ENCODE assay signal across 30 cellular contexts in genomic region chr9:20262611-20263010, GRCh38.
"Had no signal": no experiment of that assay in that cellular context is flagged by ENCODE, and none has a peak within 500 bp of the region (broad histone marks: within the 10 kb centered on the region; RNA-seq: fewer than 3 reads in every experiment).

No MANE protein-coding gene starts in this region.

- H3K9me3 ChIP-seq: colonic mucosa, esophagus squamous epithelium, gastroesophageal sphincter, heart right ventricle had no signal

- H3K27ac Mint-ChIP-seq: activated CD4-positive, alpha-beta memory T cell treated with anti-CD3 and anti-CD28 coated beads for 36 hours; activated CD4-positive, alpha-beta T cell treated with anti-CD3 and anti-CD28 coated beads for 36 hours; activated CD4-positive, alpha-beta T cell treated with anti-CD3 and anti-CD28 coated beads, Interleukin-2, amount 10 ng/mL, durations not matched to agents 24 days and 14 days; activated naive CD8-positive, alpha-beta T cell; activated T-helper 17 cell treated with anti-CD3 and anti-CD28 coated beads, Interleukin-2, amount 50 U/mL, for 72 hours; T-helper 17 cell; T-helper 2 cell treated with Interferon-gamma antibody and Interleukin-4, amounts not matched to agents 5 μg/mL and 100 μg/mL, for 36 hours had no signal

- DNase-seq: activated CD4-positive, alpha-beta memory T cell treated with anti-CD3 and anti-CD28 coated beads for 36 hours; activated CD4-positive, alpha-beta T cell treated with anti-CD3 and anti-CD28 coated beads for 36 hours; activated CD4-positive, alpha-beta T cell treated with anti-CD3 and anti-CD28 coated beads, Interleukin-2, amount 10 ng/mL, durations not matched to agents 24 days and 14 days; activated CD4-positive, CD25-positive, alpha-beta regulatory T cell; activated CD4-positive, CD25-positive, alpha-beta regulatory T cell treated with anti-CD3 and anti-CD28 coated beads, Interleukin-2, amount 50 U/mL, for 72 hours; activated CD8-positive, alpha-beta memory T cell treated with anti-CD3 and anti-CD28 coated beads for 24 hours; activated effector memory CD4-positive, alpha-beta T cell treated with Interleukin-2 at 50 U/mL for 16 hours; activated gamma-delta T cell treated with Interleukin-2 at 50 U/mL for 16 hours; activated naive CD4-positive, alpha-beta T cell treated with anti-CD3 and anti-CD28 coated beads, Interleukin-2, amount 50 U/mL, for 16 hours; activated naive CD4-positive, alpha-beta T cell treated with Interleukin-2 at 50 U/mL for 16 hours; activated T-cell treated with anti-CD3 and anti-CD28 coated beads, Interleukin-2, amount 50 U/mL, for 4 hours; brain microvascular endothelial cell; cerebellar nuclear complex; colonic mucosa; effector CD8-positive, alpha-beta T cell; esophagus squamous epithelium; foreskin melanocyte; heart right ventricle; T-helper 1 cell; T-helper 17 cell; T1000 had no signal

- H3K4me3 ChIP-seq: colonic mucosa, esophagus squamous epithelium, gastroesophageal sphincter, heart right ventricle, hepatocyte had no signal

- H3K27ac ChIP-seq: brain microvascular endothelial cell, colonic mucosa, epithelial cell of prostate, esophagus squamous epithelium, gastroesophageal sphincter, heart right ventricle, hepatocyte had no signal

- H3K36me3 Mint-ChIP-seq: activated CD4-positive, alpha-beta memory T cell treated with anti-CD3 and anti-CD28 coated beads for 36 hours had no signal

- H3K27me3 Mint-ChIP-seq: activated CD4-positive, alpha-beta T cell treated with anti-CD3 and anti-CD28 coated beads for 36 hours; activated CD4-positive, alpha-beta T cell treated with anti-CD3 and anti-CD28 coated beads, Interleukin-2, amount 10 ng/mL, durations not matched to agents 24 days and 14 days; activated naive CD8-positive, alpha-beta T cell; T-helper 17 cell had no signal

- H3K4me1 Mint-ChIP-seq: activated CD4-positive, alpha-beta T cell treated with anti-CD3 and anti-CD28 coated beads for 36 hours; activated CD4-positive, alpha-beta T cell treated with anti-CD3 and anti-CD28 coated beads, Interleukin-2, amount 10 ng/mL, durations not matched to agents 24 days and 14 days; activated T-helper 17 cell treated with anti-CD3 and anti-CD28 coated beads, Interleukin-2, amount 50 U/mL, for 72 hours; T-helper 17 cell had no signal

- ATAC-seq: activated CD4-positive, alpha-beta T cell treated with anti-CD3 and anti-CD28 coated beads for 36 hours; activated T-cell treated with anti-CD3 and anti-CD28 coated beads, Interleukin-2, amount 50 U/mL, for 4 hours; activated T-helper 17 cell treated with anti-CD3 and anti-CD28 coated beads, Interleukin-2, amount 50 U/mL, for 72 hours; gastroesophageal sphincter; heart right ventricle; T-helper 17 cell had no signal

- H3K36me3 ChIP-seq: brain microvascular endothelial cell, colonic mucosa, esophagus squamous epithelium, gastroesophageal sphincter, heart right ventricle had no signal

- H3K4me3 Mint-ChIP-seq: activated CD4-positive, alpha-beta memory T cell treated with anti-CD3 and anti-CD28 coated beads for 36 hours; activated CD4-positive, alpha-beta T cell treated with anti-CD3 and anti-CD28 coated beads for 36 hours; activated CD4-positive, alpha-beta T cell treated with anti-CD3 and anti-CD28 coated beads, Interleukin-2, amount 10 ng/mL, durations not matched to agents 24 days and 14 days; activated naive CD8-positive, alpha-beta T cell; activated T-cell treated with anti-CD3 and anti-CD28 coated beads, Interleukin-2, amount 50 U/mL, for 4 hours; activated T-helper 17 cell treated with anti-CD3 and anti-CD28 coated beads, Interleukin-2, amount 50 U/mL, for 72 hours; T-helper 17 cell; T-helper 2 cell treated with Interferon-gamma antibody and Interleukin-4, amounts not matched to agents 5 μg/mL and 100 μg/mL, for 36 hours had no signal

- H3K27me3 ChIP-seq: brain microvascular endothelial cell, colonic mucosa, esophagus squamous epithelium, gastroesophageal sphincter, heart right ventricle, hepatocyte had no signal

- H3K4me1 ChIP-seq: colonic mucosa, esophagus squamous epithelium, gastroesophageal sphincter, heart right ventricle had no signal

- FAIRE-seq: astrocyte, endometrium, endothelial cell of umbilical vein had no signal

- H3K9me3 Mint-ChIP-seq: activated CD4-positive, alpha-beta memory T cell treated with anti-CD3 and anti-CD28 coated beads for 36 hours had no signal
